Comparison of ENCODE assay signal across 1 cellular context in the genomic region with DNA sequence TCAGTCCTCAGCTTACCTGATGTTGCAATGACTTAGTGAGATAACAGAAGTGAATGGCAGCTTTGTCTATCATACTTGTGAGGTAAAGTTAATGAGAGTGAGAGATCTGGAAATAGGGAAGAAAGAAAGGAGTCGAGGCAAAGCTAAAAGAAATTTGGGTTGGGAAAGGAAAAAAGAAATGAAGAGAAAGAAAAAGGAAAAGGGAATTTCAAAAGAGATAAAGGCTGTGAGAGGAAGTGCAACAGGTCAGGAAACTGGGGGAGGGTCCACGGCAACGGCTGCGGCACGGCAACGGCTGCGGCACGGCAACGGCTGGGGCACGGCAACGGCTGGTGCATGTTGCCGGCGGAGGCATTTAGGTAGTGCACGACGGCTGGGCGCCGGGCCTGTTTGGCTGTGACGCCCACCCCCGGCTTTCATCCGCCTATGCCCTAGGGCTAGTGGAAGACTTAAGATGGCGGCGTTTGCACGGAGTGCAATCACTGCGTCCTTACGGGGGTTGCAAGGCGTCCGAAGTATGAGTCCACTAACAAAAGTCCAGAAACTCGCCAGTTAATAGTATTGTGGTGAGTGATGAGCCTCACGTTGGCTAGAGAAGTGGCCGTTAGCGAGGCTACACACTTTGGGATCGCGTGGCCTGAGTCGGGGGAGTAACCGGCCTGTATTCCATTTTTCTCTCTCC.
TF ChIP-seq lines count a peak whose summit lies in the region.

No MANE protein-coding gene starts in this region.

TF ChIP-seq in GM23338, 12 proteins besides CTCF, POLR2A, EP300 and RAD21 (continued from another document):
- TF ChIP-seq, protein P1, sequence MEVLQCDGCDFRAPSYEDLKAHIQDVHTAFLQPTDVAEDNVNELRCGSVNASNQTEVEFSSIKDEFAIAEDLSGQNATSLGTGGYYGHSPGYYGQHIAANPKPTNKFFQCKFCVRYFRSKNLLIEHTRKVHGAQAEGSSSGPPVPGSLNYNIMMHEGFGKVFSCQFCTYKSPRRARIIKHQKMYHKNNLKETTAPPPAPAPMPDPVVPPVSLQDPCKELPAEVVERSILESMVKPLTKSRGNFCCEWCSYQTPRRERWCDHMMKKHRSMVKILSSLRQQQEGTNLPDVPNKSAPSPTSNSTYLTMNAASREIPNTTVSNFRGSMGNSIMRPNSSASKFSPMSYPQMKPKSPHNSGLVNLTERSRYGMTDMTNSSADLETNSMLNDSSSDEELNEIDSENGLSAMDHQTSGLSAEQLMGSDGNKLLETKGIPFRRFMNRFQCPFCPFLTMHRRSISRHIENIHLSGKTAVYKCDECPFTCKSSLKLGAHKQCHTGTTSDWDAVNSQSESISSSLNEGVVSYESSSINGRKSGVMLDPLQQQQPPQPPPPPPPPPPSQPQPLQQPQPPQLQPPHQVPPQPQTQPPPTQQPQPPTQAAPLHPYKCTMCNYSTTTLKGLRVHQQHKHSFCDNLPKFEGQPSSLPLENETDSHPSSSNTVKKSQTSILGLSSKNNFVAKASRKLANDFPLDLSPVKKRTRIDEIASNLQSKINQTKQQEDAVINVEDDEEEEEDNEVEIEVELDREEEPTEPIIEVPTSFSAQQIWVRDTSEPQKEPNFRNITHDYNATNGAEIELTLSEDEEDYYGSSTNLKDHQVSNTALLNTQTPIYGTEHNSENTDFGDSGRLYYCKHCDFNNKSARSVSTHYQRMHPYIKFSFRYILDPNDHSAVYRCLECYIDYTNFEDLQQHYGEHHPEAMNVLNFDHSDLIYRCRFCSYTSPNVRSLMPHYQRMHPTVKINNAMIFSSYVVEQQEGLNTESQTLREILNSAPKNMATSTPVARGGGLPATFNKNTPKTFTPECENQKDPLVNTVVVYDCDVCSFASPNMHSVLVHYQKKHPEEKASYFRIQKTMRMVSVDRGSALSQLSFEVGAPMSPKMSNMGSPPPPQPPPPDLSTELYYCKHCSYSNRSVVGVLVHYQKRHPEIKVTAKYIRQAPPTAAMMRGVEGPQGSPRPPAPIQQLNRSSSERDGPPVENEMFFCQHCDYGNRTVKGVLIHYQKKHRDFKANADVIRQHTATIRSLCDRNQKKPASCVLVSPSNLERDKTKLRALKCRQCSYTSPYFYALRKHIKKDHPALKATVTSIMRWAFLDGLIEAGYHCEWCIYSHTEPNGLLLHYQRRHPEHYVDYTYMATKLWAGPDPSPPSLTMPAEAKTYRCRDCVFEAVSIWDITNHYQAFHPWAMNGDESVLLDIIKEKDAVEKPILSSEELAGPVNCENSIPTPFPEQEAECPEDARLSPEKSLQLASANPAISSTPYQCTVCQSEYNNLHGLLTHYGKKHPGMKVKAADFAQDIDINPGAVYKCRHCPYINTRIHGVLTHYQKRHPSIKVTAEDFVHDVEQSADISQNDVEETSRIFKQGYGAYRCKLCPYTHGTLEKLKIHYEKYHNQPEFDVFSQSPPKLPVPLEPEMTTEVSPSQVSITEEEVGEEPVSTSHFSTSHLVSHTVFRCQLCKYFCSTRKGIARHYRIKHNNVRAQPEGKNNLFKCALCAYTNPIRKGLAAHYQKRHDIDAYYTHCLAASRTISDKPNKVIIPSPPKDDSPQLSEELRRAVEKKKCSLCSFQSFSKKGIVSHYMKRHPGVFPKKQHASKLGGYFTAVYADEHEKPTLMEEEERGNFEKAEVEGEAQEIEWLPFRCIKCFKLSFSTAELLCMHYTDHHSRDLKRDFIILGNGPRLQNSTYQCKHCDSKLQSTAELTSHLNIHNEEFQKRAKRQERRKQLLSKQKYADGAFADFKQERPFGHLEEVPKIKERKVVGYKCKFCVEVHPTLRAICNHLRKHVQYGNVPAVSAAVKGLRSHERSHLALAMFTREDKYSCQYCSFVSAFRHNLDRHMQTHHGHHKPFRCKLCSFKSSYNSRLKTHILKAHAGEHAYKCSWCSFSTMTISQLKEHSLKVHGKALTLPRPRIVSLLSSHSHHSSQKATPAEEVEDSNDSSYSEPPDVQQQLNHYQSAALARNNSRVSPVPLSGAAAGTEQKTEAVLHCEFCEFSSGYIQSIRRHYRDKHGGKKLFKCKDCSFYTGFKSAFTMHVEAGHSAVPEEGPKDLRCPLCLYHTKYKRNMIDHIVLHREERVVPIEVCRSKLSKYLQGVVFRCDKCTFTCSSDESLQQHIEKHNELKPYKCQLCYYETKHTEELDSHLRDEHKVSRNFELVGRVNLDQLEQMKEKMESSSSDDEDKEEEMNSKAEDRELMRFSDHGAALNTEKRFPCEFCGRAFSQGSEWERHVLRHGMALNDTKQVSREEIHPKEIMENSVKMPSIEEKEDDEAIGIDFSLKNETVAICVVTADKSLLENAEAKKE (CRISPR knock-in tag; IDR thresholded peaks at IDR 0.05) = no peak
